ENCODE assay signal across 15 cellular contexts in genomic region chr4:134807231-134807745, GRCh38.
"Had no signal": no experiment of that assay in that cellular context is flagged by ENCODE, and none has a peak within 500 bp of the region (broad histone marks: within the 10 kb centered on the region; RNA-seq: fewer than 3 reads in every experiment).

No MANE protein-coding gene starts in this region.

- H3K9me3 ChIP-seq: mucosa of descending colon, prostate gland, sigmoid colon, upper lobe of left lung had no signal

- DNase-seq: activated CD4-positive, alpha-beta T cell treated with anti-CD3 and anti-CD28 coated beads, Interleukin-2, amount 50 U/mL, for 1 hour; amygdala; dorsolateral prefrontal cortex; left colon; mammary epithelial cell; mucosa of descending colon; natural killer cell; sigmoid colon; stimulated activated CD4-positive, alpha-beta T cell treated with anti-CD3 and anti-CD28 coated beads, Interleukin-12 subunit alpha, Interleukin-12 subunit beta, amount 100 ng/mL, for 4 hours; stimulated activated naive CD4-positive, alpha-beta T cell; substantia nigra; T-helper 2 cell; upper lobe of left lung had no signal

- H3K4me3 ChIP-seq: dorsolateral prefrontal cortex, hepatocyte, mucosa of descending colon, prostate gland, sigmoid colon, upper lobe of left lung had no signal

- H3K4me1 ChIP-seq: prostate gland, sigmoid colon, upper lobe of left lung had no signal

- ATAC-seq: left colon, mucosa of descending colon, natural killer cell had no signal

- H3K36me3 ChIP-seq: prostate gland, sigmoid colon, upper lobe of left lung had no signal

- H3K27me3 ChIP-seq: dorsolateral prefrontal cortex, hepatocyte, sigmoid colon, upper lobe of left lung had no signal

- H3K27ac ChIP-seq: hepatocyte, prostate gland, sigmoid colon, upper lobe of left lung had no signal
